ENCODE assay signal across 6 cellular contexts in the genomic region with DNA sequence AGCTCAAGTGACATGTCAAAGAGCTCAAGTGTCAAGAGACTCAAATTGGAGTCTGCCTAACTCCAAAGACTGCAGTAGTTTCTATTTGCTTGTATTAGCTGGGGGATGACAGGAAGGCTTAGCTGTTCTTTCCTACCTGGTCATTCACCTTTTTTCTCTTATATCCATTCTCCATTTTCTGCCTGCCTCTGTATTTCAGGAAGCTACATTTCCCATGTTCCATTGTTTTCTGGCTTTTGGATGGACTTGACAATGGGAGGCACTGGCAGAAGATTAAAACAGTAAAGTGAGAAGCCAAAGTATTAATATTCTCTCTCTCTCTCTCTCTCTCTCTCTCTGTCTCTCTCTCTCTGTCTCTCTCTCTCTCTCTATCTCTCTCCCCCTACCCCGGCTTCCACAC.
"Had no signal": no experiment of that assay in that cellular context is flagged by ENCODE, and none has a peak within 500 bp of the region (broad histone marks: within the 10 kb centered on the region; RNA-seq: fewer than 3 reads in every experiment).

No MANE protein-coding gene starts in this region.

- DNase-seq: GM23248, GOT3, H7, KBM-7 had no signal

- H3K9me3 ChIP-seq: HAP-1 had no signal

- H3K27ac ChIP-seq: GM23248, HL-60 had no signal

- H3K4me3 ChIP-seq: GM23248, HAP-1 had no signal

- H3K36me3 ChIP-seq: HAP-1 had no signal

- H3K4me1 ChIP-seq: HAP-1 had no signal
